16 cellular contexts compared by ENCODE assay signal in the genomic region with DNA sequence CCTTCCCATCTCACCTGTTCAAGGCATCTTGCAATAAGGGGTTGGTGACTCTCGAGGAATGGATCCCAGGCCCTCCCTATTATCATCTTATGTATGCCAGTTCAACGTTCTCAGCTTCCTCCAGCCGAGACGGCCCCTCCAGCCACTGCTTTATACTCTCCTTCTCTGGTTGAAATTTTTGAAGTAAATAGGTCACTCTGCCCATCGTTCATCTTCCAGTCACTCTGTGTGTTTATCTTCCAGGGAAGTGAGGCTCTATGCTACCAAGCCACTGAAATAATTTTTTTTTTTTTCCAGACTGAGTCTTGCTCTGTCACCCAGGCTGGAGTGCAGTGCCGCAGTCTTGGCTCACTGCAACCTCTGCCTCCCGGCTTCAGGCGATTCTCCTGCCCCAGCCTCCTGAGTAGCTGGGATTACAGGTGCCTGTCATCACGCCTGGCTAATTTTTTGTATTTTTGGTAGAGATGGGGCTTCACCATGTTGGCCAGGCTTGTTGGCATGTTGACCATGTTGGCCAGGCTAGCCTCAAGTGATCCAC. TPM values are rescaled to one million over a fixed set of nuclear protein-coding genes. Genes with fewer than 3 reads are reported as not detected.
DNase-seq lines count a peak whose midpoint lies in the region; ATAC-seq and TF ChIP-seq lines count a peak whose summit lies in the region.
"Had no signal": no experiment of that assay in that cellular context is flagged by ENCODE, and none has a peak within 500 bp of the region (broad histone marks: within the 10 kb centered on the region; RNA-seq: fewer than 3 reads in every experiment).

No MANE protein-coding gene starts in this region.

- WGBS in esophagus muscularis mucosa: 53% methylated on average over 9 of the region's 9 CpGs

- no peak for TF ChIP-seq POLR2A in esophagus muscularis mucosa (IDR thresholded peaks at IDR 0.05; ENCODE audit: low read depth)

- H3K4me3 ChIP-seq in RWPE2 (ENCODE audit: severe bottlenecking) (no peak overlapping the region), esophagus muscularis mucosa (no peak overlapping the region), neutrophil (ENCODE audit: low read depth in 1 of 2, low read length in 1 of 2) (no peak overlapping the region)

- H3K27ac ChIP-seq in RWPE2 (ENCODE audit: poor library complexity, severe bottlenecking): no peak overlapping the region
- peak overlapping the region; percentile 59 to 77 (median 71) for H3K27ac ChIP-seq in esophagus muscularis mucosa (replicated peaks in 1 of 4)
- peak overlapping the region; percentile 53 for H3K27ac ChIP-seq in neutrophil

- peaks cover 78% of the 10 kb centered on the region for H3K36me3 ChIP-seq in RWPE2 (ENCODE audit: low read depth)
- no peaks in the 10 kb centered on the region for H3K36me3 ChIP-seq in esophagus muscularis mucosa
- H3K36me3 ChIP-seq in neutrophil: no peaks in the 10 kb centered on the region

- DNase-seq in RWPE2 (ENCODE audit: low spot score): peak; percentile 47
- DNase-seq in esophagus muscularis mucosa (ENCODE audit: extremely low spot score): peak; percentile 72
- DNase-seq in HuH-7 (ENCODE audit: low spot score): no peak
- DNase-seq in NCI-H1436 treated with DMSO at 0.1 percent for 48 hours (lab: John Stamatoyannopoulos, UW): no peak
- DNase-seq in superior temporal gyrus (ENCODE audit: extremely low spot score): no peak
- DNase-seq: ACHN, AML-193, DMS79 treated with DMSO at 0.1 percent for 48 hours, KG1, NCI-H1105 treated with DMSO at 0.1 percent for 48 hours, NCI-H187 treated with DMSO at 0.1 percent for 48 hours, NCI-H226, NCI-H524, RPMI8226 had no signal

- TF ChIP-seq EP300 in esophagus muscularis mucosa (IDR thresholded peaks at IDR 0.05): no peak

- H3K4me1 ChIP-seq in RWPE2 (ENCODE audit: insufficient read depth, poor library complexity, severe bottlenecking) (peaks cover 43% of the 10 kb centered on the region), esophagus muscularis mucosa (peaks cover 56 to 87% (median 74%) of the 10 kb centered on the region in 4 donors), neutrophil (ENCODE audit: control insufficient read depth in 1 of 2, insufficient read depth in 1 of 2, low read depth in 1 of 2, low read length in 1 of 2) (peaks cover 50 to 56% of the 10 kb centered on the region in 2 experiments)

- no peaks in the 10 kb centered on the region for H3K9me3 ChIP-seq in RWPE2 (ENCODE audit: severe bottlenecking)
- no peaks in the 10 kb centered on the region for H3K9me3 ChIP-seq in esophagus muscularis mucosa
- H3K9me3 ChIP-seq in neutrophil: no peaks in the 10 kb centered on the region

- H3K27me3 ChIP-seq in RWPE2 (ENCODE audit: insufficient read depth, poor library complexity, severe bottlenecking) (no peaks in the 10 kb centered on the region), esophagus muscularis mucosa (no peaks in the 10 kb centered on the region), neutrophil (no peaks in the 10 kb centered on the region)

- intact Hi-C loops in esophagus muscularis mucosa (cut with DNase I): no loop called here

- TF ChIP-seq CTCF in RWPE2 (IDR thresholded peaks at IDR 0.05; ENCODE audit: poor library complexity, severe bottlenecking) (no peak), esophagus muscularis mucosa (IDR thresholded peaks at IDR 0.05) (no peak), neutrophil (IDR thresholded peaks at IDR 0.05) (no peak)

- ATAC-seq in RWPE2 (ENCODE audit: low read depth): no peak
- ATAC-seq in GM21717 (IDR thresholded peaks at IDR 0.05; ENCODE audit: unreplicated experiment): no peak

RNA-seq across cellular contexts. Expression of gene PTPN1, which starts 17.0 kb away (rescaled TPM):
- 10 to 100 TPM; 21.2 to 49.0 (median 41.0) TPM for total RNA-seq in esophagus muscularis mucosa

Comparison
In these comparisons a context has a peak if more than half of its experiments do, and no peak if none do; other contexts are left out.
1. DNase-seq: peak in RWPE2 (single experiment) and esophagus muscularis mucosa (single experiment); none in HuH-7 (single experiment), NCI-H1436 treated with DMSO at 0.1 percent for 48 hours (single experiment) and superior temporal gyrus (single experiment).